ENCODE assay signal across 8 cellular contexts in genomic region chr1:6052543-6053205, GRCh38. TPM values are rescaled to one million over a fixed set of nuclear protein-coding genes. Genes with fewer than 3 reads are reported as not detected.
DNase-seq lines count a peak whose midpoint lies in the region; ATAC-seq and TF ChIP-seq lines count a peak whose summit lies in the region.

No MANE protein-coding gene starts in this region.

- H2AFZ ChIP-seq in GM23248 (no peak overlapping the region), fibroblast of lung (ENCODE audit: low read length) (no peak overlapping the region)

- POLR2A ChIA-PET in activated CD4-positive, alpha-beta memory T cell treated with anti-CD3 and anti-CD28 coated beads for 36 hours (lab: Charles Lee), result no interaction called here
- POLR2A ChIA-PET in naive thymus-derived CD8-positive, alpha-beta T cell (lab: Charles Lee), result no interaction called here

- H3K27me3 Mint-ChIP-seq in activated CD4-positive, alpha-beta memory T cell treated with anti-CD3 and anti-CD28 coated beads for 36 hours, result no peaks in the 10 kb centered on the region
- no peaks in the 10 kb centered on the region for H3K27me3 Mint-ChIP-seq in naive thymus-derived CD8-positive, alpha-beta T cell

- no peaks in the 10 kb centered on the region for H3K9me2 ChIP-seq in GM23248 (ENCODE audit: insufficient read depth)

- CTCF ChIA-PET in activated CD4-positive, alpha-beta memory T cell treated with anti-CD3 and anti-CD28 coated beads for 36 hours (lab: Charles Lee), result interaction anchor here (0.9 to 1.2 kb wide), 2 partner anchors 19 to 189 kb away, joined by 3 to 4 read pairs; no protein-coding TSS in a partner anchor

- in situ Hi-C loops in GM23248 (cut with MboI), result loop anchor here (25.0 kb wide), 1 partner anchor 285 kb away; no protein-coding TSS in a partner anchor

- H3K27me3 ChIP-seq in GM23248 (replicated peaks; ENCODE audit: insufficient read depth) (no peaks in the 10 kb centered on the region), fibroblast of lung (ENCODE audit: control insufficient read depth, insufficient read depth, low read length) (no peaks in the 10 kb centered on the region)

- H4K20me1 ChIP-seq in GM23248 (ENCODE audit: insufficient read depth) (no peaks in the 10 kb centered on the region), fibroblast of lung (ENCODE audit: control insufficient read depth, extremely low read depth, insufficient read depth, low read length) (no peaks in the 10 kb centered on the region)

- H3K36me3 ChIP-seq in GM23248 (ENCODE audit: low read depth), result no peaks in the 10 kb centered on the region
- H3K36me3 ChIP-seq in fibroblast of lung (ENCODE audit: control insufficient read depth, insufficient read depth, low read length), result no peaks in the 10 kb centered on the region

- H3K4me3 Mint-ChIP-seq in activated CD4-positive, alpha-beta memory T cell treated with anti-CD3 and anti-CD28 coated beads for 36 hours, result no peak overlapping the region
- peak overlapping the region in 1 of 10 donors; percentile 24 for H3K4me3 Mint-ChIP-seq in naive thymus-derived CD8-positive, alpha-beta T cell

- WGBS in GM23248 (ENCODE audit: low coverage in 1 of 2, low lambda C conversion rate in 2 of 2, missing lambda C conversion rate in 2 of 2), 2 experiments, result 3 to 4% methylated on average over 16 of the region's 16 CpGs

- no peaks in the 10 kb centered on the region for H3K9me3 Mint-ChIP-seq in activated CD4-positive, alpha-beta memory T cell treated with anti-CD3 and anti-CD28 coated beads for 36 hours
- no peaks in the 10 kb centered on the region for H3K9me3 Mint-ChIP-seq in naive thymus-derived CD8-positive, alpha-beta T cell

- H3K79me2 ChIP-seq in GM23248 (ENCODE audit: insufficient read depth) (no peaks in the 10 kb centered on the region), fibroblast of lung (ENCODE audit: control insufficient read depth, insufficient read depth, low read length) (no peaks in the 10 kb centered on the region)

- H3K36me3 Mint-ChIP-seq in activated CD4-positive, alpha-beta memory T cell treated with anti-CD3 and anti-CD28 coated beads for 36 hours, result peaks cover 27% of the 10 kb centered on the region
- peaks cover 0 to 43% (median 3%) of the 10 kb centered on the region in 3 donors for H3K36me3 Mint-ChIP-seq in naive thymus-derived CD8-positive, alpha-beta T cell

- DNase-seq in AG10803 (ENCODE audit: low read depth), result peak; percentile 54
- DNase-seq in GM23248, result peak; percentile 73
- peak; percentile 66 for DNase-seq in NCI-H345 treated with DMSO at 0.1 percent for 48 hours (lab: John Stamatoyannopoulos, UW; ENCODE audit: unreplicated experiment)
- peak; percentile 53 for DNase-seq in activated CD4-positive, alpha-beta memory T cell treated with anti-CD3 and anti-CD28 coated beads for 36 hours
- DNase-seq in fibroblast of lung (ENCODE audit: low read depth in 2 of 2), result peak; percentile 56 to 75
- peak in 9 of 10 donors; percentile 30 to 70 (median 44) for DNase-seq in naive thymus-derived CD8-positive, alpha-beta T cell

- ATAC-seq in naive thymus-derived CD8-positive, alpha-beta T cell, result peak; percentile 27 to 46
- no peak for ATAC-seq in HG03460 (IDR thresholded peaks at IDR 0.05; ENCODE audit: unreplicated experiment)
- ATAC-seq in GM18517 (IDR thresholded peaks at IDR 0.05; ENCODE audit: unreplicated experiment), result no peak

- no peaks in the 10 kb centered on the region for H3K4me1 ChIP-seq in GM23248 (ENCODE audit: insufficient read depth)
- H3K4me1 ChIP-seq in fibroblast of lung (ENCODE audit: control insufficient read depth, extremely low read depth, insufficient read depth, low read length), result no peaks in the 10 kb centered on the region

- no peak overlapping the region for H3K27ac ChIP-seq in GM23248
- H3K27ac ChIP-seq in fibroblast of lung (ENCODE audit: insufficient read depth, low read length), result no peak overlapping the region

- peaks cover 6% of the 10 kb centered on the region; the same call in 1 of the 2 replicates for H3F3A ChIP-seq in GM23248 (ENCODE audit: insufficient read depth)

- no peak overlapping the region for H3K4me2 ChIP-seq in GM23248 (ENCODE audit: unreplicated experiment)
- H3K4me2 ChIP-seq in fibroblast of lung (ENCODE audit: extremely low read depth, insufficient read depth, low read length), result no peak overlapping the region

- H3K9me3 ChIP-seq in GM23248 (ENCODE audit: low read depth) (no peaks in the 10 kb centered on the region), fibroblast of lung (ENCODE audit: control insufficient read depth, insufficient read depth, low read depth, low read length) (no peaks in the 10 kb centered on the region)

- intact Hi-C loops in activated CD4-positive, alpha-beta memory T cell treated with anti-CD3 and anti-CD28 coated beads for 36 hours (cut with micrococcal nuclease), result no loop called here

- TF ChIP-seq CTCF in AG10803 (conservative IDR thresholded peaks at IDR 0.05; ENCODE audit: low read length), result peak; percentile 58
- peak; percentile 50 to 56 for TF ChIP-seq CTCF in fibroblast of lung (conservative IDR thresholded peaks at IDR 0.05 in 1 of 2, IDR thresholded peaks at IDR 0.05 in 1 of 2; ENCODE audit: low read depth in 1 of 2, low read length in 2 of 2)

- no peak overlapping the region for H3K27ac Mint-ChIP-seq in activated CD4-positive, alpha-beta memory T cell treated with anti-CD3 and anti-CD28 coated beads for 36 hours
- H3K27ac Mint-ChIP-seq in naive thymus-derived CD8-positive, alpha-beta T cell, result peak overlapping the region in 3 of 10 donors; percentile 56 to 81 (median 72)

- H3K4me3 ChIP-seq in AG10803 (ENCODE audit: low read length), result no peak overlapping the region
- H3K4me3 ChIP-seq in GM23248, result no peak overlapping the region
- H3K4me3 ChIP-seq in fibroblast of lung (replicated peaks in 1 of 4; ENCODE audit: control extremely low read depth in 1 of 4, insufficient read depth in 1 of 4, low read depth in 3 of 4, low read length in 4 of 4), result no peak overlapping the region

- H3K9ac ChIP-seq in GM23248 (no peak overlapping the region), fibroblast of lung (ENCODE audit: insufficient read depth, low read length) (no peak overlapping the region)

- no peaks in the 10 kb centered on the region for H3K4me1 Mint-ChIP-seq in activated CD4-positive, alpha-beta memory T cell treated with anti-CD3 and anti-CD28 coated beads for 36 hours (ENCODE audit: low read depth)
- peaks cover 13 to 45% (median 24%) of the 10 kb centered on the region in 4 donors for H3K4me1 Mint-ChIP-seq in naive thymus-derived CD8-positive, alpha-beta T cell

RNA-seq across cellular contexts. Expression of gene KCNAB2, which starts 7.0 kb away (rescaled TPM):
- total RNA-seq in GM23248 (2014; rRNA removed; shearing (Covaris generic)), result 3.5 and 4.8 TPM in 2 replicates
- polyA plus RNA-seq in GM23248 (2016; fragmentation: Nextera tagmentation; extraction: Ambion mirVana), result 3.9 TPM in 2 replicates
- 100 to 1,000 TPM; 196 to 202 TPM for total RNA-seq in activated CD4-positive, alpha-beta memory T cell treated with anti-CD3 and anti-CD28 coated beads for 36 hours
- 2.3 and 2.5 TPM in 2 replicates for total RNA-seq in fibroblast of lung
- polyA plus RNA-seq in fibroblast of lung, result 2.1 and 2.2 TPM in 2 replicates
- polyA plus RNA-seq in fibroblast of lung (2012), result 2.9 TPM in 2 replicates
- 3.0 and 5.0 TPM in 2 replicates for polyA minus RNA-seq in fibroblast of lung (ENCODE audit: low replicate concordance)
- total RNA-seq in naive thymus-derived CD8-positive, alpha-beta T cell, result 100 to 1,000 TPM; 189 to 190 TPM
- polyA plus RNA-seq in naive thymus-derived CD8-positive, alpha-beta T cell, result 10 to 100 TPM; 17.8 to 46.6 (median 21.4) TPM

Comparison
In these comparisons a context has a peak if more than half of its experiments do, and no peak if none do; other contexts are left out.
1. ATAC-seq: peak in naive thymus-derived CD8-positive, alpha-beta T cell (2 of 2); none in HG03460 (single experiment) and GM18517 (single experiment).
2. RNA of gene KCNAB2, which starts 7.0 kb away (total RNA-seq): 196 to 202 TPM in activated CD4-positive, alpha-beta memory T cell treated with anti-CD3 and anti-CD28 coated beads for 36 hours and 189 to 190 TPM in naive thymus-derived CD8-positive, alpha-beta T cell; 3.5 to 4.8 TPM in GM23248 and 2.3 to 2.5 TPM in fibroblast of lung; every median in the first group is over 10 times any median in the second.
3. Peak in every context shown above with its lines, with median percentiles within 50 percentile points of each other: DNase-seq.